ENCODE assay signal across 14 cellular contexts in the genomic region with DNA sequence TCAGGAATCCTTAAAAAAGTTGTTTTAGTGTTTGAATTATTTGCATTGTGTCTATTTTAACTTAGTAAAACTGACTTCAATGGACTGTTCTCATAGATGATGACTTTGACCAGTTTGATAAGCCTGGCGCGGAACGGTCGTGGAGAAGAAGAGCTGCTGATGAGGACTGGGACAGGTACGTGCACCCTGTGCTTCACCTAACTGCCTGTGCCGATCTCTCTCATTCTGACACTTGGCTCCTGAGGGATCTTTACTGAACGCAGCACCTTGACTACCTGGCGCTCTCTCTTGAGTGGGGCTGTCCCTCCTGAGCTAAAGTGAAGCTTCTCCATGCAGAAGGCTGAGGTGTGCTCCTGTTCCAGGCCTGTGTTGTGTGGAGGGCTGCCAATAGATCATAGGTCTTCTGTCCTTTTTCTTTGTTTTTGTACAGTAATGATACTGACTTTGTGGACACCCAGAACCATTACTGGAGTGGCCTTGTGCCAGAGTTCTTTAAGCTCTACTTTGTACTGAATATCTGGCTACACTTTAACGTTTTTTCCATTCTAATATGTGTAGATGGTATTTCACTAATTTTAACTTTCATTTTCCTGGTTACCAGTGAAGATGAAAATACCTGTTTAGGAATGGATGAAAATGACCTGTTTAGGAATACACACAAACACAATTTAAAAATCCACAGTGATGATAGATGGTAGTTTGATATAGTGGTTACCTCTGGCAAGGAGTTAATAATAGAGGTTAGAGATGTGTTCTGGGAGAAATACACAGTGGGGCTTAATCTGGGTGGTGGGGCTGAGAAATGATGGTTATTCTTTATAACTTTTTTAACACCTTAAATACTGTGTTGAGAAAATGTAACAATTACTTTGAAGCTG. TPM values are rescaled to one million over a fixed set of nuclear protein-coding genes. Genes with fewer than 3 reads are reported as not detected.
DNase-seq lines count a peak whose midpoint lies in the region; ATAC-seq and TF ChIP-seq lines count a peak whose summit lies in the region.
"Had no signal": no experiment of that assay in that cellular context is flagged by ENCODE, and none has a peak within 500 bp of the region (broad histone marks: within the 10 kb centered on the region; RNA-seq: fewer than 3 reads in every experiment).

No MANE protein-coding gene starts in this region.

- no peaks in the 10 kb centered on the region for H3K9me3 Mint-ChIP-seq in activated CD4-positive, alpha-beta T cell treated with anti-CD3 and anti-CD28 coated beads, Interleukin-2, amount 10 ng/mL, durations not matched to agents 7 days and 5 days
- no peaks in the 10 kb centered on the region for H3K9me3 Mint-ChIP-seq in effector memory CD8-positive, alpha-beta T cell
- H3K9me3 Mint-ChIP-seq in neural progenitor cell, result peaks cover 22% of the 10 kb centered on the region
- H3K9me3 Mint-ChIP-seq: activated naive CD4-positive, alpha-beta T cell treated with anti-CD3 and anti-CD28 coated beads, Interleukin-2, amount 10 ng/mL, durations not matched to agents 7 days and 5 days; neural crest cell had no signal

- H3K4me1 ChIP-seq in PC-9 (replicated peaks; ENCODE audit: insufficient read depth), result no peaks in the 10 kb centered on the region
- H3K4me1 ChIP-seq in neural progenitor cell, result no peaks in the 10 kb centered on the region
- H3K4me1 ChIP-seq in tibial nerve, result peaks cover 0 to 73% (median 22%) of the 10 kb centered on the region in 4 donors

- intact Hi-C loops in PC-9 (cut with micrococcal nuclease; ENCODE audit: unreplicated experiment), result no loop called here

- H3K9me3 ChIP-seq in PC-9 (ENCODE audit: insufficient read depth, low read depth), result no peaks in the 10 kb centered on the region
- no peaks in the 10 kb centered on the region for H3K9me3 ChIP-seq in neural progenitor cell (ENCODE audit: low read depth)
- H3K9me3 ChIP-seq in tibial nerve, result no peaks in the 10 kb centered on the region

- no peak for DNase-seq in activated CD4-positive, alpha-beta T cell treated with anti-CD3 and anti-CD28 coated beads, Interleukin-2, amount 10 ng/mL, durations not matched to agents 7 days and 5 days
- no peak for DNase-seq in activated CD4-positive, alpha-beta T cell treated with anti-CD3 and anti-CD28 coated beads for 4 hours
- DNase-seq in PC-9 (no peak), neural progenitor cell (ENCODE audit: low spot score) (no peak), hepatic stellate cell (ENCODE audit: low spot score) (no peak), COLO829 (ENCODE audit: low spot score) (no peak), tibial nerve (ENCODE audit: low spot score in 2 of 2) (no peak)
- DNase-seq in effector memory CD8-positive, alpha-beta T cell, result no peak
- DNase-seq: activated naive CD4-positive, alpha-beta T cell treated with anti-CD3 and anti-CD28 coated beads, Interleukin-2, amount 10 ng/mL, durations not matched to agents 7 days and 5 days; heart left ventricle; left colon; MM.1S had no signal

- H4K20me1 ChIP-seq in PC-9 (ENCODE audit: insufficient read depth) (peaks cover 98% of the 10 kb centered on the region), neural progenitor cell (ENCODE audit: low read depth) (peaks cover 88% of the 10 kb centered on the region)

- H3K79me2 ChIP-seq in PC-9 (ENCODE audit: low read depth), result peaks cover 95% of the 10 kb centered on the region
- H3K79me2 ChIP-seq in neural progenitor cell (ENCODE audit: low read depth), result peaks cover 100% of the 10 kb centered on the region

- WGBS in tibial nerve, 2 donors, result 87 to 89% methylated on average over 9 of the region's 9 CpGs

- H3K36me3 ChIP-seq in PC-9 (ENCODE audit: low read depth), result 0 out of 2 replicates have a peak, but pooled peaks cover 4% of the 10 kb centered on the region
- no peaks in the 10 kb centered on the region for H3K36me3 ChIP-seq in neural progenitor cell
- H3K36me3 ChIP-seq in tibial nerve, result no peaks in the 10 kb centered on the region

- no peaks in the 10 kb centered on the region for H3K27me3 Mint-ChIP-seq in activated CD4-positive, alpha-beta T cell treated with anti-CD3 and anti-CD28 coated beads, Interleukin-2, amount 10 ng/mL, durations not matched to agents 7 days and 5 days
- no peaks in the 10 kb centered on the region for H3K27me3 Mint-ChIP-seq in effector memory CD8-positive, alpha-beta T cell
- no peaks in the 10 kb centered on the region for H3K27me3 Mint-ChIP-seq in neural progenitor cell (ENCODE audit: insufficient read depth, low read depth)
- H3K27me3 Mint-ChIP-seq: activated naive CD4-positive, alpha-beta T cell treated with anti-CD3 and anti-CD28 coated beads, Interleukin-2, amount 10 ng/mL, durations not matched to agents 7 days and 5 days had no signal

- H3K4me3 ChIP-seq in PC-9 (no peak overlapping the region), neural progenitor cell (no peak overlapping the region), tibial nerve (no peak overlapping the region)
- H3K4me3 ChIP-seq: heart left ventricle, skin epidermis had no signal

- TF ChIP-seq POLR2A in tibial nerve (IDR thresholded peaks at IDR 0.05), result no peak

- CTCF ChIA-PET in activated CD4-positive, alpha-beta T cell treated with anti-CD3 and anti-CD28 coated beads, Interleukin-2, amount 10 ng/mL, durations not matched to agents 7 days and 5 days (lab: Charles Lee), result interaction anchor here (0.6 to 1.2 kb wide), 3 partner anchors 12 to 65 kb away, joined by 3 read pairs; no protein-coding TSS in a partner anchor
- CTCF ChIA-PET in PC-9 (lab: Charles Lee), result interaction anchor here (0.7 kb wide), 1 partner anchor 1740 kb away, joined by 3 read pairs; no protein-coding TSS in a partner anchor

- TF ChIP-seq CTCF in PC-9 (conservative IDR thresholded peaks at IDR 0.05) (no peak), neural progenitor cell (IDR thresholded peaks at IDR 0.05) (no peak), tibial nerve (IDR thresholded peaks at IDR 0.05) (no peak)

- peaks cover 36% of the 10 kb centered on the region for H3K36me3 Mint-ChIP-seq in activated CD4-positive, alpha-beta T cell treated with anti-CD3 and anti-CD28 coated beads, Interleukin-2, amount 10 ng/mL, durations not matched to agents 7 days and 5 days (ENCODE audit: low read depth)
- H3K36me3 Mint-ChIP-seq in effector memory CD8-positive, alpha-beta T cell (ENCODE audit: insufficient read depth), result peaks cover 30% of the 10 kb centered on the region
- H3K36me3 Mint-ChIP-seq in neural progenitor cell, result peaks cover 39% of the 10 kb centered on the region

- H3K9ac ChIP-seq in neural progenitor cell, result no peak overlapping the region

- peaks cover 7% of the 10 kb centered on the region; the same call in 1 of the 2 replicates for H3F3A ChIP-seq in PC-9 (ENCODE audit: insufficient read depth, low read depth)
- no peaks in the 10 kb centered on the region for H3F3A ChIP-seq in neural progenitor cell (ENCODE audit: low read depth)

- H3K9me2 ChIP-seq in PC-9 (ENCODE audit: insufficient read depth), result no peaks in the 10 kb centered on the region

- no peak overlapping the region for H3K4me3 Mint-ChIP-seq in activated CD4-positive, alpha-beta T cell treated with anti-CD3 and anti-CD28 coated beads, Interleukin-2, amount 10 ng/mL, durations not matched to agents 7 days and 5 days
- H3K4me3 Mint-ChIP-seq in effector memory CD8-positive, alpha-beta T cell, result peak overlapping the region; percentile 7 to 36
- no peak overlapping the region for H3K4me3 Mint-ChIP-seq in neural progenitor cell
- H3K4me3 Mint-ChIP-seq: activated naive CD4-positive, alpha-beta T cell treated with anti-CD3 and anti-CD28 coated beads, Interleukin-2, amount 10 ng/mL, durations not matched to agents 7 days and 5 days; neural crest cell had no signal

- H3K27me3 ChIP-seq in PC-9 (ENCODE audit: insufficient read depth, low read depth) (no peaks in the 10 kb centered on the region), neural progenitor cell (no peaks in the 10 kb centered on the region), tibial nerve (no peaks in the 10 kb centered on the region)
- H3K27me3 ChIP-seq: heart left ventricle had no signal

- TF ChIP-seq EP300 in tibial nerve (IDR thresholded peaks at IDR 0.05), result no peak

- H3K4me2 ChIP-seq in PC-9 (no peak overlapping the region), neural progenitor cell (no peak overlapping the region)

- H3K27ac ChIP-seq in PC-9 (0 out of 2 replicates have a peak overlapping the region, but pooled peaks have one; percentile 12), neural progenitor cell (no peak overlapping the region), tibial nerve (no peak overlapping the region)
- H3K27ac ChIP-seq: heart left ventricle had no signal

- peak overlapping the region; percentile 26 for H3K27ac Mint-ChIP-seq in activated CD4-positive, alpha-beta T cell treated with anti-CD3 and anti-CD28 coated beads, Interleukin-2, amount 10 ng/mL, durations not matched to agents 7 days and 5 days
- H3K27ac Mint-ChIP-seq in effector memory CD8-positive, alpha-beta T cell, result peak overlapping the region; percentile 49 to 61
- peak overlapping the region; percentile 38 for H3K27ac Mint-ChIP-seq in neural progenitor cell
- H3K27ac Mint-ChIP-seq: activated naive CD4-positive, alpha-beta T cell treated with anti-CD3 and anti-CD28 coated beads, Interleukin-2, amount 10 ng/mL, durations not matched to agents 7 days and 5 days had no signal

- no peak overlapping the region for H2AFZ ChIP-seq in PC-9
- H2AFZ ChIP-seq in neural progenitor cell (replicated peaks), result no peak overlapping the region

- H3K4me1 Mint-ChIP-seq in activated CD4-positive, alpha-beta T cell treated with anti-CD3 and anti-CD28 coated beads, Interleukin-2, amount 10 ng/mL, durations not matched to agents 7 days and 5 days, result peaks cover 56% of the 10 kb centered on the region
- peaks cover 55 to 78% of the 10 kb centered on the region in 2 donors for H3K4me1 Mint-ChIP-seq in effector memory CD8-positive, alpha-beta T cell (ENCODE audit: low read depth in 2 of 2)
- H3K4me1 Mint-ChIP-seq in neural progenitor cell, result no peaks in the 10 kb centered on the region

- no peak for ATAC-seq in effector memory CD8-positive, alpha-beta T cell (replicated peaks)

- no TSS peak for BruUV-seq in PC-9 (replicated peaks; lab: Mats Ljungman, UMichigan)

- POLR2A ChIA-PET in activated CD4-positive, alpha-beta T cell treated with anti-CD3 and anti-CD28 coated beads, Interleukin-2, amount 10 ng/mL, durations not matched to agents 7 days and 5 days (lab: Charles Lee), result interaction anchor here (0.9 kb wide), 1 partner anchor 17 kb away, joined by 3 read pairs; no protein-coding TSS in a partner anchor
- POLR2A ChIA-PET in PC-9 (lab: Charles Lee; ENCODE audit: unreplicated experiment), result interaction anchor here (0.7 kb wide), 2 partner anchors 12 to 36 kb away, joined by 3 to 4 read pairs; no protein-coding TSS in a partner anchor

RNA-seq across cellular contexts. Expression of gene RBM33, which starts 20.9 kb away (rescaled TPM):
- 10 to 100 TPM; 82.7 to 84.8 TPM for total RNA-seq in activated CD4-positive, alpha-beta T cell treated with anti-CD3 and anti-CD28 coated beads, Interleukin-2, amount 10 ng/mL, durations not matched to agents 7 days and 5 days
- total RNA-seq in PC-9 (2021), result 85.7 and 113 TPM in 2 replicates
- total RNA-seq in neural progenitor cell (ENCODE audit: low replicate concordance), result 31.9 and 48.6 TPM in 2 replicates
- 10 to 100 TPM; 85.0 to 92.4 (median 88.3) TPM for total RNA-seq in tibial nerve

Comparison
In these comparisons a context has a peak if more than half of its experiments do, and no peak if none do; other contexts are left out.
1. H3K4me3 Mint-ChIP-seq: peak in effector memory CD8-positive, alpha-beta T cell (2 of 2); none in activated CD4-positive, alpha-beta T cell treated with anti-CD3 and anti-CD28 coated beads, Interleukin-2, amount 10 ng/mL, durations not matched to agents 7 days and 5 days (single experiment) and neural progenitor cell (single experiment).
2. Peak in every context shown above with its lines, with median percentiles within 50 percentile points of each other: H3K27ac Mint-ChIP-seq.